ENCODE assay signal across 8 cellular contexts in genomic region chr16:31472559-31473203, GRCh38. TPM values are rescaled to one million over a fixed set of nuclear protein-coding genes. Genes with fewer than 3 reads are reported as not detected.
DNase-seq lines count a peak whose midpoint lies in the region; ATAC-seq and TF ChIP-seq lines count a peak whose summit lies in the region.

No MANE protein-coding gene starts in this region.

- POLR2A ChIA-PET in GM10248 (lab: Yijun Ruan, JAX) = no interaction called here
- POLR2A ChIA-PET in activated CD4-positive, alpha-beta T cell treated with anti-CD3 and anti-CD28 coated beads, Interleukin-2, amount 10 ng/mL, durations not matched to agents 7 days and 5 days (lab: Charles Lee) = interaction anchor here (0.6 kb wide), 1 partner anchor 365 kb away, joined by 3 read pairs; no protein-coding TSS in a partner anchor

- ATAC-seq in HG02763 (IDR thresholded peaks at IDR 0.05; ENCODE audit: unreplicated experiment) = no peak

- no peak overlapping the region for H3K27ac Mint-ChIP-seq in activated CD4-positive, alpha-beta T cell treated with anti-CD3 and anti-CD28 coated beads, Interleukin-2, amount 10 ng/mL, durations not matched to agents 7 days and 5 days

- H3K36me3 Mint-ChIP-seq in activated CD4-positive, alpha-beta T cell treated with anti-CD3 and anti-CD28 coated beads, Interleukin-2, amount 10 ng/mL, durations not matched to agents 7 days and 5 days (ENCODE audit: low read depth) = no peaks in the 10 kb centered on the region

- peak overlapping the region; percentile 61 for H3K4me3 Mint-ChIP-seq in activated CD4-positive, alpha-beta T cell treated with anti-CD3 and anti-CD28 coated beads, Interleukin-2, amount 10 ng/mL, durations not matched to agents 7 days and 5 days

- TF ChIP-seq CTCF in GM10248 (IDR thresholded peaks at IDR 0.05; ENCODE audit: control extremely low read depth, extremely low read depth, low read depth, missing control alignments) = peak; percentile 17

- peaks cover 41% of the 10 kb centered on the region for H3K27me3 Mint-ChIP-seq in activated CD4-positive, alpha-beta T cell treated with anti-CD3 and anti-CD28 coated beads, Interleukin-2, amount 10 ng/mL, durations not matched to agents 7 days and 5 days

- H3K4me1 Mint-ChIP-seq in activated CD4-positive, alpha-beta T cell treated with anti-CD3 and anti-CD28 coated beads, Interleukin-2, amount 10 ng/mL, durations not matched to agents 7 days and 5 days = peaks cover 22% of the 10 kb centered on the region

- no peak for TF ChIP-seq POLR2A in erythroblast (IDR thresholded peaks at IDR 0.05; ENCODE audit: low read length)

- CTCF ChIA-PET in GM10248 (lab: Yijun Ruan, JAX) = interaction anchor here (2.1 kb wide), 1 partner anchor 13 kb away, joined by 12 read pairs; the partner anchor contains the start of gene ARMC5
- CTCF ChIA-PET in activated CD4-positive, alpha-beta T cell treated with anti-CD3 and anti-CD28 coated beads, Interleukin-2, amount 10 ng/mL, durations not matched to agents 7 days and 5 days (lab: Charles Lee) = interaction anchor here (2.3 kb wide), 1 partner anchor 12 kb away, joined by 10 read pairs; no protein-coding TSS in a partner anchor

- DNase-seq in 8988T (peak; percentile 81), GM10248 (ENCODE audit: extremely low spot score) (peak; percentile 38), NCI-H1694 (lab: John Stamatoyannopoulos, UW) (peak; percentile 29), erythroblast (lab: John Stamatoyannopoulos, UW) (peak; percentile 93 to 94), mucosa of gallbladder (ENCODE audit: low spot score) (peak; percentile 83), ureter (ENCODE audit: low spot score) (peak; percentile 94)
- DNase-seq in activated CD4-positive, alpha-beta T cell treated with anti-CD3 and anti-CD28 coated beads, Interleukin-2, amount 10 ng/mL, durations not matched to agents 7 days and 5 days = peak; percentile 20

- no peaks in the 10 kb centered on the region for H3K9me3 Mint-ChIP-seq in activated CD4-positive, alpha-beta T cell treated with anti-CD3 and anti-CD28 coated beads, Interleukin-2, amount 10 ng/mL, durations not matched to agents 7 days and 5 days

RNA-seq across cellular contexts. Expression of gene TGFB1I1, which starts 0.7 kb away (rescaled TPM):
- under 1 TPM; 0.20 to 0.48 TPM for total RNA-seq in activated CD4-positive, alpha-beta T cell treated with anti-CD3 and anti-CD28 coated beads, Interleukin-2, amount 10 ng/mL, durations not matched to agents 7 days and 5 days
- 85.5 TPM for total RNA-seq in mucosa of gallbladder
- 97.0 TPM for total RNA-seq in ureter

RNA-seq across cellular contexts. Expression of gene SLC5A2, which starts 10.2 kb away (rescaled TPM):
- total RNA-seq in activated CD4-positive, alpha-beta T cell treated with anti-CD3 and anti-CD28 coated beads, Interleukin-2, amount 10 ng/mL, durations not matched to agents 7 days and 5 days = under 1 TPM in 1 of 2 experiments, not detected in 1; 0.52 TPM
- total RNA-seq in mucosa of gallbladder = 3.7 TPM
- not detected for total RNA-seq in ureter

RNA-seq across cellular contexts. Expression of gene ARMC5, which starts 13.4 kb away (rescaled TPM):
- 10 to 100 TPM; 11.4 to 12.3 TPM for total RNA-seq in activated CD4-positive, alpha-beta T cell treated with anti-CD3 and anti-CD28 coated beads, Interleukin-2, amount 10 ng/mL, durations not matched to agents 7 days and 5 days
- total RNA-seq in mucosa of gallbladder = 14.6 TPM
- 9.7 TPM for total RNA-seq in ureter

RNA-seq across cellular contexts. Expression of gene ZNF843, which starts 30.1 kb away (rescaled TPM):
- total RNA-seq in activated CD4-positive, alpha-beta T cell treated with anti-CD3 and anti-CD28 coated beads, Interleukin-2, amount 10 ng/mL, durations not matched to agents 7 days and 5 days = under 1 TPM; 0.07 to 0.12 TPM
- total RNA-seq in mucosa of gallbladder (1.2 TPM), ureter (1.0 TPM)

RNA-seq across cellular contexts. Expression of gene RUSF1, which starts 35.5 kb away (rescaled TPM):
- total RNA-seq in activated CD4-positive, alpha-beta T cell treated with anti-CD3 and anti-CD28 coated beads, Interleukin-2, amount 10 ng/mL, durations not matched to agents 7 days and 5 days = 10 to 100 TPM; 39.5 to 43.7 TPM
- total RNA-seq in mucosa of gallbladder = 82.6 TPM
- total RNA-seq in ureter = 85.6 TPM

Comparison
In these comparisons a context has a peak if more than half of its experiments do, and no peak if none do; other contexts are left out.
1. DNase-seq: peak in every context shown above with its lines; median percentile 94 in ureter; 94 in erythroblast; 83 in mucosa of gallbladder; 81 in 8988T; 38 in GM10248; 29 in NCI-H1694; 20 in activated CD4-positive, alpha-beta T cell treated with anti-CD3 and anti-CD28 coated beads, Interleukin-2, amount 10 ng/mL, durations not matched to agents 7 days and 5 days.
2. RNA of gene TGFB1I1, which starts 0.7 kb away (total RNA-seq): 97.0 TPM in ureter (single experiment) and 85.5 TPM in mucosa of gallbladder (single experiment); 0.20 to 0.48 TPM in activated CD4-positive, alpha-beta T cell treated with anti-CD3 and anti-CD28 coated beads, Interleukin-2, amount 10 ng/mL, durations not matched to agents 7 days and 5 days; every median in the first group is over 10 times any median in the second.